12 cellular contexts compared by ENCODE assay signal in the genomic region with DNA sequence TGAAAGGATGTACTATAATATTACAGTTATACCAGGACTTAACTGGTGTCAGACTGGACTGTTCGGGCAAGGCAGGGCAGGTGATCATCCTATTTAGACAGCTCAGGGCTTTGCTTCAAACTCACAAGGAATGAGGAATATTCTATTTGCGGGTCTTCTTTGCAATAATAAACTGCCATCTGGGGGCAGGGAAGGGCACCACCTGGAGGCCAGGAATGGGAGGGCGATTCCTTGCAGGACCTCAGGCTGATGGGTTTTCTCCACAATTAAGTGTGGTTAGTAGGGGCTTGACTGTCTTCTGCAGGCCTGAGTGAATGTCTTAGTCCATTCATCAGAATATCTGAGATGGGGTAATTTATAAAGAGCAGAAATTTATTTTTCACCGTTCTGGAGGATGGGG.
DNase-seq lines count a peak whose midpoint lies in the region; ATAC-seq and TF ChIP-seq lines count a peak whose summit lies in the region.
"Had no signal": no experiment of that assay in that cellular context is flagged by ENCODE, and none has a peak within 500 bp of the region (broad histone marks: within the 10 kb centered on the region; RNA-seq: fewer than 3 reads in every experiment).

No MANE protein-coding gene starts in this region.

- POLR2A ChIA-PET in OCI-LY7 (lab: Charles Lee) = no interaction called here

- BruUV-seq in OCI-LY7 (replicated peaks; lab: Mats Ljungman, UMichigan) = no TSS peak

- peaks cover 5% of the 10 kb centered on the region for H3K9me3 ChIP-seq in left ventricle myocardium inferior (replicated peaks)
- H3K9me3 ChIP-seq in OCI-LY7 (ENCODE audit: low read length) = no peaks in the 10 kb centered on the region
- H3K9me3 ChIP-seq in tibial nerve = no peaks in the 10 kb centered on the region
- H3K9me3 ChIP-seq in suprapubic skin = no peaks in the 10 kb centered on the region

- H3K27me3 ChIP-seq in left ventricle myocardium inferior (ENCODE audit: low read depth) (peaks cover 9% of the 10 kb centered on the region), tibial nerve (no peaks in the 10 kb centered on the region), suprapubic skin (no peaks in the 10 kb centered on the region)

- H3K9me2 ChIP-seq in OCI-LY7 (ENCODE audit: insufficient read depth, low read length) = no peaks in the 10 kb centered on the region

- TF ChIP-seq EP300 in tibial nerve (IDR thresholded peaks at IDR 0.05) (no peak), suprapubic skin (IDR thresholded peaks at IDR 0.05) (no peak)

- CTCF ChIA-PET in OCI-LY7 (lab: Charles Lee; ENCODE audit: unreplicated experiment) = no interaction called here

- TF ChIP-seq CTCF in left ventricle myocardium inferior (IDR thresholded peaks at IDR 0.05; ENCODE audit: borderline replicate concordance) = peak; percentile 31
- peak; percentile 63 for TF ChIP-seq CTCF in OCI-LY7 (conservative IDR thresholded peaks at IDR 0.05; ENCODE audit: low read length)
- TF ChIP-seq CTCF in fibroblast of pulmonary artery (IDR thresholded peaks at IDR 0.05; ENCODE audit: low read length, missing control alignments) = peak; percentile 13
- TF ChIP-seq CTCF in tibial nerve (IDR thresholded peaks at IDR 0.05) = peak in 3 of 5 experiments; percentile 15 to 31 (median 27)
- TF ChIP-seq CTCF in suprapubic skin (IDR thresholded peaks at IDR 0.05) = peak in 1 of 2 donors; percentile 63

- intact Hi-C loops in left ventricle myocardium inferior (cut with micrococcal nuclease) = no loop called here
- intact Hi-C loops in left cardiac atrium (cut with DNase I) = no loop called here
- intact Hi-C loops in OCI-LY7 (cut with micrococcal nuclease; ENCODE audit: unreplicated experiment) = no loop called here

- H3K4me1 ChIP-seq in left ventricle myocardium inferior (no peaks in the 10 kb centered on the region), OCI-LY7 (ENCODE audit: insufficient read depth, low read length, poor library complexity, severe bottlenecking) (no peaks in the 10 kb centered on the region), tibial nerve (peaks cover 0 to 2% (median 0%) of the 10 kb centered on the region in 4 donors), suprapubic skin (no peaks in the 10 kb centered on the region)

- H3K4me3 ChIP-seq in left ventricle myocardium inferior = no peak overlapping the region
- no peak overlapping the region for H3K4me3 ChIP-seq in OCI-LY7 (ENCODE audit: low read depth, low read length, poor library complexity, severe bottlenecking)
- no peak overlapping the region for H3K4me3 ChIP-seq in fibroblast of pulmonary artery (replicated peaks; ENCODE audit: low read depth, low read length)
- no peak overlapping the region for H3K4me3 ChIP-seq in tibial nerve
- H3K4me3 ChIP-seq in suprapubic skin = no peak overlapping the region

- 78 to 84% methylated on average over 4 of the region's 4 CpGs for WGBS in tibial nerve, 2 donors
- 60% methylated on average over 4 of the region's 4 CpGs for WGBS in suprapubic skin

- no peak overlapping the region for H2AFZ ChIP-seq in OCI-LY7 (ENCODE audit: low read length)

- DNase-seq in left ventricle myocardium inferior (no peak), left cardiac atrium (no peak), OCI-LY7 (ENCODE audit: low spot score) (no peak), fibroblast of pulmonary artery (ENCODE audit: low read depth) (no peak), tibial nerve (ENCODE audit: low spot score in 2 of 2) (peak in 1 of 2 donors; percentile 8), suprapubic skin (ENCODE audit: low spot score in 2 of 2) (no peak), left lobe of liver (ENCODE audit: low spot score) (no peak), NCI-H2107 (lab: John Stamatoyannopoulos, UW) (no peak)
- DNase-seq: activated naive CD8-positive, alpha-beta T cell treated with anti-CD3 and anti-CD28 coated beads, Interleukin-2, amount 10 ng/mL, durations not matched to agents 7 days and 5 days; CD8-positive, alpha-beta T cell; foreskin fibroblast; NCI-H187 treated with DMSO at 0.1 percent for 48 hours had no signal

- H3K27ac ChIP-seq in left ventricle myocardium inferior (replicated peaks) (no peak overlapping the region), OCI-LY7 (ENCODE audit: low read depth, low read length, poor library complexity, severe bottlenecking) (no peak overlapping the region), tibial nerve (no peak overlapping the region), suprapubic skin (no peak overlapping the region)

- no peak overlapping the region for H3K4me2 ChIP-seq in OCI-LY7 (ENCODE audit: low read length)

- no peak for ATAC-seq in left cardiac atrium
- no peak for ATAC-seq in left lobe of liver
- ATAC-seq: CD8-positive, alpha-beta T cell had no signal

- H4K20me1 ChIP-seq in OCI-LY7 (ENCODE audit: insufficient read depth, low read length) = no peaks in the 10 kb centered on the region

- no peaks in the 10 kb centered on the region for H3K36me3 ChIP-seq in left ventricle myocardium inferior
- H3K36me3 ChIP-seq in OCI-LY7 (ENCODE audit: insufficient read depth, low read length) = no peaks in the 10 kb centered on the region
- H3K36me3 ChIP-seq in tibial nerve = no peaks in the 10 kb centered on the region
- H3K36me3 ChIP-seq in suprapubic skin = no peaks in the 10 kb centered on the region

- TF ChIP-seq POLR2A in tibial nerve (IDR thresholded peaks at IDR 0.05) = no peak
- TF ChIP-seq POLR2A in suprapubic skin (IDR thresholded peaks at IDR 0.05) = no peak

- no peaks in the 10 kb centered on the region for H3K79me2 ChIP-seq in OCI-LY7 (ENCODE audit: insufficient read depth, low read depth, low read length)
